ENCODE assay signal across 17 cellular contexts in genomic region chr16:60031751-60032150, GRCh38.
DNase-seq lines count a peak whose midpoint lies in the region; ATAC-seq lines count a peak whose summit lies in the region.
"Had no signal": no experiment of that assay in that cellular context is flagged by ENCODE, and none has a peak within 500 bp of the region (broad histone marks: within the 10 kb centered on the region; RNA-seq: fewer than 3 reads in every experiment).

No MANE protein-coding gene starts in this region.

- ATAC-seq in GM18519 (IDR thresholded peaks at IDR 0.05; ENCODE audit: low FRiP score, unreplicated experiment) = no peak

- DNase-seq in EL (peak; percentile 12), M059J (ENCODE audit: low read depth) (peak; percentile 41), iris pigment epithelial cell (ENCODE audit: low read depth) (peak; percentile 0), stromal cell of bone marrow (ENCODE audit: low read depth) (peak; percentile 28), OCI-M2 (lab: John Stamatoyannopoulos, UW; ENCODE audit: unreplicated experiment) (no peak), SIG-M5 (lab: John Stamatoyannopoulos, UW) (no peak)
- DNase-seq: ACHN, AML-193, DMS53, GM23248, NCI-H1417, NCI-H187, NCI-H446 treated with DMSO at 0.1 percent for 48 hours, NCI-H526 treated with DMSO at 0.1 percent for 48 hours, OCI-M1, Right ventricle myocardium superior had no signal

Comparison
In these comparisons a context has a peak if more than half of its experiments do, and no peak if none do; other contexts are left out.
1. DNase-seq: peak in EL (single experiment), M059J (single experiment), iris pigment epithelial cell (single experiment) and stromal cell of bone marrow (single experiment); none in OCI-M2 (single experiment) and SIG-M5 (single experiment).